ENCODE assay signal across 8 cellular contexts in genomic region chr4:56467284-56468096, GRCh38. TPM values are rescaled to one million over a fixed set of nuclear protein-coding genes. Genes with fewer than 3 reads are reported as not detected.
DNase-seq lines count a peak whose midpoint lies in the region; ATAC-seq and TF ChIP-seq lines count a peak whose summit lies in the region.

TSS of gene SRP72 (plus strand) at chr4:56467617. CDS start at chr4:56467636, 19 bp downstream.

- peaks cover 24% of the 10 kb centered on the region for H3K4me1 Mint-ChIP-seq in endodermal cell

- TF ChIP-seq CTCF in endodermal cell (conservative IDR thresholded peaks at IDR 0.05), result no peak

- H3K36me3 Mint-ChIP-seq in endodermal cell (ENCODE audit: low read depth), result peaks cover 35% of the 10 kb centered on the region

- H3K27ac Mint-ChIP-seq in endodermal cell, result peak within 1 kb of the TSS; percentile 99

- peak within 1 kb of the TSS; percentile 54 for H3K27ac ChIP-seq in endodermal cell (ENCODE audit: low read depth, low read length)

- no peaks in the 10 kb centered on the region for H3K9me3 Mint-ChIP-seq in endodermal cell

- H3K9ac ChIP-seq in NT2/D1 (ENCODE audit: insufficient read length, low read depth) (peak within 1 kb of the TSS; percentile 89), endodermal cell (ENCODE audit: extremely low read depth, low read length, poor library complexity, severe bottlenecking) (peak within 1 kb of the TSS; percentile 96)

- H3K36me3 ChIP-seq in NT2/D1 (ENCODE audit: insufficient read depth, insufficient read length, low read length) (peaks cover 29% of the 10 kb centered on the region), endodermal cell (ENCODE audit: control insufficient read depth, insufficient read depth, low read length) (peaks cover 39% of the 10 kb centered on the region)

- no peaks in the 10 kb centered on the region for H3K27me3 Mint-ChIP-seq in endodermal cell (ENCODE audit: insufficient read depth)

- peak; percentile 84 for ATAC-seq in GM21360 (IDR thresholded peaks at IDR 0.05; ENCODE audit: unreplicated experiment)

- H3K9me3 ChIP-seq in NT2/D1 (ENCODE audit: insufficient read depth, low read length) (no peaks in the 10 kb centered on the region), endodermal cell (ENCODE audit: control insufficient read depth, low read length) (no peaks in the 10 kb centered on the region)

- peak; percentile 95 for DNase-seq in COLO829 (ENCODE audit: low spot score)
- DNase-seq in HT1080 (ENCODE audit: low read depth), result peak; percentile 81
- peak; percentile 66 for DNase-seq in NT2/D1 (ENCODE audit: low read depth, low spot score)
- peak; percentile 74 for DNase-seq in activated CD8-positive, alpha-beta memory T cell treated with anti-CD3 and anti-CD28 coated beads, Interleukin-2, amount 50 U/mL, for 1 hour (ENCODE audit: extremely low read depth)
- DNase-seq in endodermal cell, result peak; percentile 95
- peak; percentile 93 for DNase-seq in mesenteric fat pad (ENCODE audit: low spot score)
- DNase-seq in stimulated activated CD8-positive, alpha-beta memory T cell treated with anti-CD3 and anti-CD28 coated beads, Interleukin-15, amount 100 ng/mL, for 24 hours (ENCODE audit: low read depth), result peak; percentile 65

- no peaks in the 10 kb centered on the region for H3K27me3 ChIP-seq in NT2/D1 (ENCODE audit: insufficient read depth, insufficient read length)
- no peaks in the 10 kb centered on the region for H3K27me3 ChIP-seq in endodermal cell (ENCODE audit: control insufficient read depth, insufficient read depth, low read length, poor library complexity, severe bottlenecking)

- WGBS in endodermal cell (ENCODE audit: insufficient coverage in 1 of 2, insufficient read length in 1 of 2), 2 experiments, result 0% methylated on average over 17 to 62 of the region's 62 CpGs

- H3K4me3 ChIP-seq in NT2/D1 (ENCODE audit: insufficient read length, low read depth) (peak within 1 kb of the TSS; percentile 90), endodermal cell (ENCODE audit: low read length) (peak within 1 kb of the TSS; percentile 95)

- peak within 1 kb of the TSS; percentile 98 for H3K4me3 Mint-ChIP-seq in endodermal cell

- H3K4me1 ChIP-seq in NT2/D1 (ENCODE audit: insufficient read depth, insufficient read length) (no peaks in the 10 kb centered on the region), endodermal cell (ENCODE audit: control insufficient read depth, insufficient read depth, low read length) (peaks cover 5% of the 10 kb centered on the region)

RNA-seq across cellular contexts. Expression of gene SRP72, which starts in this region (rescaled TPM):
- total RNA-seq in HT1080 (2014; rRNA removed; shearing (Covaris generic)), result 78.0 and 83.6 TPM in 2 replicates
- polyA plus RNA-seq in HT1080 (2015; cell fraction: cytosol; rRNA removed), result 95.1 and 115 TPM in 2 replicates
- polyA plus RNA-seq in HT1080 (2015; cell fraction: nucleus; rRNA removed), result 123 and 125 TPM in 2 replicates
- total RNA-seq in endodermal cell (100 to 1,000 TPM; 123 to 134 TPM), mesenteric fat pad (83.7 TPM)
- polyA plus RNA-seq in endodermal cell (2013, experiment 1 of 2), result 106 TPM
- polyA plus RNA-seq in endodermal cell (2013, experiment 2 of 2), result 96.7 TPM

Comparison
In these comparisons a context has a peak if more than half of its experiments do, and no peak if none do; other contexts are left out.
1. Peak in every context shown above with its lines: DNase-seq, ATAC-seq, H3K4me3 ChIP-seq and H3K27ac ChIP-seq.